9 cellular contexts compared by ENCODE assay signal in the genomic region with DNA sequence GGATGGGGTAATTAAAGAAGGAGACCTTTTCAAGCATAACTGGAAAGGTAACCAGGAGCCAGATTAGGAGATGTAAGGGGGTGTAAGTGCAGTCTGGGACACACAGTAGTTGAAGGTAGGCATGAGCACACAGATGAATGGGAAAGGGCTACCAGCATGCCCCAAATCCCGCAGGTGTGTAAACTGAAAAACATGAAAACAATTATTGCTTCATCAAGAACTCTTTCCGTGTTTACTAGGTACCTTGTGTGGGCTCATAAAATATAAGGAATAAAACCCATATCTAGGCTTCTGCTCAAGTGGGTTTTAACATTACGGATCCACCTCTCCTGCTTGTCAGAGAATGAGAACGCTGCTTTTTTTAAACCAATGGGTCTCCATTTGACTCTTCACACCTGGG. TPM values are rescaled to one million over a fixed set of nuclear protein-coding genes. Genes with fewer than 3 reads are reported as not detected.
DNase-seq lines count a peak whose midpoint lies in the region; ATAC-seq and TF ChIP-seq lines count a peak whose summit lies in the region.
"Had no signal": no experiment of that assay in that cellular context is flagged by ENCODE, and none has a peak within 500 bp of the region (broad histone marks: within the 10 kb centered on the region; RNA-seq: fewer than 3 reads in every experiment).

No MANE protein-coding gene starts in this region.

- TF ChIP-seq POLR2A in Peyer's patch (IDR thresholded peaks at IDR 0.05) = no peak

- TF ChIP-seq CTCF in GM06990 (IDR thresholded peaks at IDR 0.05; ENCODE audit: insufficient read depth, low read length, poor library complexity, severe bottlenecking) = no peak
- no peak for TF ChIP-seq CTCF in Peyer's patch (IDR thresholded peaks at IDR 0.05)
- TF ChIP-seq CTCF in progenitor cell of endocrine pancreas (IDR thresholded peaks at IDR 0.05; ENCODE audit: unreplicated experiment) = no peak

- no peaks in the 10 kb centered on the region for H3K36me3 Mint-ChIP-seq in progenitor cell of endocrine pancreas (ENCODE audit: insufficient read depth)

- no peaks in the 10 kb centered on the region for H3K9me3 ChIP-seq in Peyer's patch
- no peaks in the 10 kb centered on the region for H3K9me3 ChIP-seq in esophagus (ENCODE audit: control insufficient read depth in 2 of 2, insufficient read depth in 1 of 2, low read depth in 1 of 2, low read length in 1 of 2)

- no peaks in the 10 kb centered on the region for H3K36me3 ChIP-seq in GM06990 (ENCODE audit: control insufficient read depth, insufficient read depth, low read length)
- no peaks in the 10 kb centered on the region for H3K36me3 ChIP-seq in Peyer's patch
- peaks cover 0 to 4% of the 10 kb centered on the region in 2 donors for H3K36me3 ChIP-seq in esophagus (ENCODE audit: control insufficient read depth in 2 of 2, insufficient read depth in 2 of 2, low read length in 1 of 2)

- H3K4me1 ChIP-seq in Peyer's patch (peaks cover 0 to 19% (median 9%) of the 10 kb centered on the region in 4 donors), esophagus (ENCODE audit: control insufficient read depth in 2 of 2, insufficient read depth in 2 of 2, low read length in 1 of 2) (no peaks in the 10 kb centered on the region)

- peak overlapping the region; percentile 90 for H3K27ac Mint-ChIP-seq in progenitor cell of endocrine pancreas

- no peak for DNase-seq in GM06990 (ENCODE audit: extremely low read depth, insufficient read length)
- DNase-seq in Peyer's patch = no peak
- no peak for DNase-seq in progenitor cell of endocrine pancreas (ENCODE audit: low spot score, unreplicated experiment)
- no peak for DNase-seq in kidney tubule cell (ENCODE audit: low spot score)
- no peak for DNase-seq in GOT3 (lab: John Stamatoyannopoulos, UW)
- DNase-seq in NCI-H748 (lab: John Stamatoyannopoulos, UW; ENCODE audit: unreplicated experiment) = no peak
- DNase-seq: activated CD4-positive, alpha-beta T cell treated with anti-CD3 and anti-CD28 coated beads, Interleukin-2, amount 50 U/mL, for 4 hours had no signal

- H3K4me1 Mint-ChIP-seq in progenitor cell of endocrine pancreas (ENCODE audit: low read depth) = peaks cover 15% of the 10 kb centered on the region

- peak overlapping the region; percentile 89 for H3K4me3 ChIP-seq in GM06990 (replicated peaks; ENCODE audit: low read depth, low read length)
- H3K4me3 ChIP-seq in Peyer's patch = peak overlapping the region in 3 of 4 donors; percentile 77 to 95 (median 90)
- H3K4me3 ChIP-seq in esophagus (ENCODE audit: low read depth in 1 of 2, low read length in 2 of 2) = peak overlapping the region; percentile 92 to 96

- no peak for ATAC-seq in GM18873 (IDR thresholded peaks at IDR 0.05; ENCODE audit: low FRiP score, unreplicated experiment)

- H3K9me3 Mint-ChIP-seq in progenitor cell of endocrine pancreas (ENCODE audit: low read depth) = no peaks in the 10 kb centered on the region

- H3K27me3 Mint-ChIP-seq in progenitor cell of endocrine pancreas = peaks cover 3% of the 10 kb centered on the region

- no peaks in the 10 kb centered on the region for H3K27me3 ChIP-seq in GM06990 (replicated peaks; ENCODE audit: control insufficient read depth, insufficient read depth, low read length)
- no peaks in the 10 kb centered on the region for H3K27me3 ChIP-seq in Peyer's patch
- no peaks in the 10 kb centered on the region for H3K27me3 ChIP-seq in esophagus (ENCODE audit: control insufficient read depth in 1 of 2, insufficient read depth in 2 of 2, low read length in 2 of 2)

- H3K4me3 Mint-ChIP-seq in progenitor cell of endocrine pancreas (ENCODE audit: low read depth) = peak overlapping the region; percentile 81

- 81 to 82% methylated on average over 4 of the region's 4 CpGs for WGBS in esophagus, 2 donors

- H3K27ac ChIP-seq in Peyer's patch (no peak overlapping the region), esophagus (ENCODE audit: low read depth in 2 of 2, low read length in 1 of 2) (no peak overlapping the region)

RNA-seq across cellular contexts. Expression of gene MAPKAP1, which starts 1.1 kb away (rescaled TPM):
- total RNA-seq in Peyer's patch = 10 to 100 TPM; 59.0 to 98.2 (median 70.9) TPM
- 10 to 100 TPM; 41.4 to 49.4 TPM for polyA plus RNA-seq in esophagus
- 61.9 and 74.6 TPM in 2 replicates for total RNA-seq in progenitor cell of endocrine pancreas

RNA-seq across cellular contexts. Expression of gene PBX3, which starts 41.3 kb away (rescaled TPM):
- total RNA-seq in Peyer's patch (10 to 100 TPM in 3 of 4 donors, 1 to 10 TPM in 1; 7.7 to 83.3 (median 12.1) TPM), progenitor cell of endocrine pancreas (37.7 and 43.3 TPM in 2 replicates)
- polyA plus RNA-seq in esophagus = 1 to 10 TPM; 3.5 to 6.9 TPM
